9 cellular contexts compared by ENCODE assay signal in the genomic region with DNA sequence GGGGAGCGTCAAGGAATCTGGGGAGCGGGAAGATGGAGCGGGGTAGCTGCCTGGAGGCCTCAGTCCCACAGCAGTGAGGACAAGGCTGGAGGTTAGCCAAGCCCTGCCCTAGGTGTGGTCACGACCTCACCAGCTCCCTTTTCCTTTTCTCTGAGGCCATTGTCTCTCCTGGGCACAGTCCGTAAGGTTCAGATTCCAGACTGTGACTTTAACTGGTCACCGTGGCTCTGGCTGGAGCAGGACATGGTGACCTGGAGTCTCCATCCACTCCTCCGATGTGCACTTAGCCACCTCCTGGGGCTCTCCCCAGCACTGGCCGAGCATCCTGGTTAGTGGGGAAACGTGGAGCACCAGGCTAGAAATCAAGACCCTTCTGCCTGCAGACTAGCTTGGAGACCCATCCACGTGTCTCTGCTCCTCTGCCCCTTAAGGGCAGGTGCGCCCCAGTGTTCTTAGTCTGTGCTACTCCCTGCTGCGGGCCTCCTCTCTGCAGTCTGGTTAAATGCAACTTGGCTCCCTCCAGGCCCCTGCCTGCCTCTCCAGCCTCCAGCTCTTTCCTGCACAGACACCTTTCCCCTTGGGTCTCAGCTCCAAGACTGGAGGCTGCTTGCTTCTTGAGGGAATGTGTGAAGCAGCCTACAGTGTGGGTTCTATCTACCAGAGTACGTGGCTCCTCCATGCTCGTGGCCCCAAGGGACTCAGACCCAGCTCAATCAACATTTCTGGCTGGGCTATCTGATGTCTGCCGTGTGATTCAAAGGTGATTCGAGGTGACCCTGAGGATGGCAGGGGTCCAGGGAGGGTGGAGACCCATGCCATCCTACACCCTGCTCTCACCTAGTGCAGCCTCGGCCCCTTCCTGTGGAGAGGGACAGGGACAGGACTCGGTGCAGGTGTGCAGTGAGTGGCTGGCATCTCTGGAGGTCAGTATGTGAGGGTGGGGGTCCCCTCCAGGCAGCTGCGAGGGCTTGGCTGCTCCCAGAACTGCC. TPM values are rescaled to one million over a fixed set of nuclear protein-coding genes. Genes with fewer than 3 reads are reported as not detected.
A peak's percentile ranks its signal among the peaks of the same experiment; 100 is the strongest.
DNase-seq lines count a peak whose midpoint lies in the region; ATAC-seq and TF ChIP-seq lines count a peak whose summit lies in the region.
"Had no signal": no experiment of that assay in that cellular context is flagged by ENCODE, and none has a peak within 500 bp of the region (broad histone marks: within the 10 kb centered on the region; RNA-seq: fewer than 3 reads in every experiment).

No MANE protein-coding gene starts in this region.

- H3K79me1 ChIP-seq in neuronal stem cell (ENCODE audit: low read depth, low read length): peaks cover 31% of the 10 kb centered on the region

- H2AFZ ChIP-seq in neuronal stem cell (ENCODE audit: low read length): no peak overlapping the region

- H3K4me1 ChIP-seq in DOHH2 (ENCODE audit: control insufficient read depth, low read length) (peaks cover 55% of the 10 kb centered on the region), neuronal stem cell (ENCODE audit: control insufficient read depth in 2 of 2, insufficient read depth in 1 of 2, low read depth in 1 of 2, low read length in 2 of 2) (peaks cover 26 to 40% of the 10 kb centered on the region in 2 donors)

- H3F3A ChIP-seq in DOHH2 (ENCODE audit: control insufficient read depth, insufficient read depth): peaks cover 8% of the 10 kb centered on the region

- H3K4me3 ChIP-seq in DOHH2 (ENCODE audit: low read length) (peak overlapping the region; percentile 84), MG63 (peak overlapping the region; percentile 97), neuronal stem cell (ENCODE audit: low read length in 2 of 2) (peak overlapping the region in 1 of 2 donors; percentile 92)

- DNase-seq in MG63 (no peak), neuronal stem cell (ENCODE audit: low spot score) (no peak), HT-29 (ENCODE audit: low spot score) (no peak), NCI-H1930 (lab: John Stamatoyannopoulos, UW) (no peak), Right ventricle myocardium superior (no peak)

- H3K23ac ChIP-seq in neuronal stem cell (ENCODE audit: low read depth, low read length, poor library complexity): peak overlapping the region; percentile 95

- peak overlapping the region; percentile 14 for H3K4me3 Mint-ChIP-seq in dendritic cell treated with granulocyte-macrophage colony-stimulating factor and Interleukin-4, amounts not matched to agents 40 ng/mL and 50 ng/mL, for 4 days

- no peak overlapping the region for H4K91ac ChIP-seq in neuronal stem cell (ENCODE audit: low read depth, low read length, poor library complexity)

- intact Hi-C loops in dendritic cell treated with granulocyte-macrophage colony-stimulating factor and Interleukin-4, amounts not matched to agents 40 ng/mL and 50 ng/mL, for 4 days (cut with micrococcal nuclease): no loop called here
- intact Hi-C loops in Right ventricle myocardium superior (cut with DNase I): no loop called here

- H3K9me3 ChIP-seq in DOHH2 (ENCODE audit: control insufficient read depth, insufficient read depth, low read length): no peaks in the 10 kb centered on the region
- no peaks in the 10 kb centered on the region for H3K9me3 ChIP-seq in MG63
- no peaks in the 10 kb centered on the region for H3K9me3 ChIP-seq in neuronal stem cell (replicated peaks in 1 of 2; ENCODE audit: control insufficient read depth in 2 of 2, insufficient read depth in 1 of 2, low read depth in 1 of 2, low read length in 2 of 2)

- no peak overlapping the region for H4K8ac ChIP-seq in neuronal stem cell (ENCODE audit: low read depth, low read length)

- no peak overlapping the region for H3K18ac ChIP-seq in neuronal stem cell (ENCODE audit: low read length)

- peaks cover 25% of the 10 kb centered on the region for H3K27me3 Mint-ChIP-seq in dendritic cell treated with granulocyte-macrophage colony-stimulating factor and Interleukin-4, amounts not matched to agents 40 ng/mL and 50 ng/mL, for 4 days

- H2BK120ac ChIP-seq in neuronal stem cell (ENCODE audit: low read depth, low read length): no peak overlapping the region

- H3K9ac ChIP-seq in neuronal stem cell (ENCODE audit: low read depth, low read length, poor library complexity): peak overlapping the region; percentile 34

- no peaks in the 10 kb centered on the region for H3K9me2 ChIP-seq in DOHH2 (replicated peaks; ENCODE audit: control insufficient read depth, low read length)

- H3K4me2 ChIP-seq in DOHH2 (ENCODE audit: low read length) (peak overlapping the region; percentile 99), neuronal stem cell (ENCODE audit: insufficient read depth, low read length, poor library complexity, severe bottlenecking) (no peak overlapping the region)

- no peak overlapping the region for H2BK5ac ChIP-seq in neuronal stem cell (ENCODE audit: low read length)

- H3K14ac ChIP-seq in neuronal stem cell (ENCODE audit: low read length): no peak overlapping the region

- H2BK12ac ChIP-seq in neuronal stem cell (ENCODE audit: low read length): no peak overlapping the region

- H3K27ac ChIP-seq in DOHH2 (ENCODE audit: low read depth, low read length) (peak overlapping the region; percentile 63), neuronal stem cell (replicated peaks; ENCODE audit: low read length) (no peak overlapping the region)

- no peak for ATAC-seq in HG02870 (IDR thresholded peaks at IDR 0.05; ENCODE audit: unreplicated experiment)
- ATAC-seq in Right ventricle myocardium superior (ENCODE audit: poor library complexity): no peak

- H3K79me2 ChIP-seq in DOHH2 (ENCODE audit: control insufficient read depth, low read length): peaks cover 80% of the 10 kb centered on the region

- H3K4me1 Mint-ChIP-seq in dendritic cell treated with granulocyte-macrophage colony-stimulating factor and Interleukin-4, amounts not matched to agents 40 ng/mL and 50 ng/mL, for 4 days (ENCODE audit: low read depth): peaks cover 81% of the 10 kb centered on the region

- H3K36me3 ChIP-seq in DOHH2 (ENCODE audit: control insufficient read depth, low read length) (peaks cover 56% of the 10 kb centered on the region), MG63 (peaks cover 28% of the 10 kb centered on the region), neuronal stem cell (replicated peaks in 1 of 2; ENCODE audit: control insufficient read depth in 2 of 2, insufficient read depth in 2 of 2, low read length in 2 of 2) (peaks cover 18 to 42% of the 10 kb centered on the region in 2 donors)

- no peak overlapping the region for H2AK5ac ChIP-seq in neuronal stem cell (ENCODE audit: low read depth, low read length)

- H3K27ac Mint-ChIP-seq in dendritic cell treated with granulocyte-macrophage colony-stimulating factor and Interleukin-4, amounts not matched to agents 40 ng/mL and 50 ng/mL, for 4 days: peak overlapping the region; percentile 93

- no peak for TF ChIP-seq CTCF in DOHH2 (IDR thresholded peaks at IDR 0.05; ENCODE audit: low read depth, low read length, poor library complexity, severe bottlenecking)

- peaks cover 37% of the 10 kb centered on the region for H3K36me3 Mint-ChIP-seq in dendritic cell treated with granulocyte-macrophage colony-stimulating factor and Interleukin-4, amounts not matched to agents 40 ng/mL and 50 ng/mL, for 4 days (ENCODE audit: low read depth)

- H3K27me3 ChIP-seq in DOHH2 (ENCODE audit: control insufficient read depth, low read length): peaks cover 17% of the 10 kb centered on the region
- H3K27me3 ChIP-seq in MG63: peaks cover 14% of the 10 kb centered on the region
- peaks cover 7 to 28% (median 24%) of the 10 kb centered on the region in 3 experiments for H3K27me3 ChIP-seq in neuronal stem cell (ENCODE audit: control insufficient read depth in 3 of 3, insufficient read depth in 3 of 3, low read depth in 1 of 3, low read length in 3 of 3)

- no CpG with 5 or more reads among the region's 19 CpGs for WGBS in neuronal stem cell (ENCODE audit: extremely low coverage in 2 of 2, insufficient read length in 2 of 2, insufficient replicate concordance in 1 of 2), 2 donors

- H2BK15ac ChIP-seq in neuronal stem cell (ENCODE audit: low read length): no peak overlapping the region

- no peak overlapping the region for H3K4ac ChIP-seq in neuronal stem cell (ENCODE audit: low read length)

- H4K20me1 ChIP-seq in DOHH2 (ENCODE audit: control insufficient read depth, insufficient read depth, low read depth, low read length): peaks cover 10% of the 10 kb centered on the region; the same call in 1 of the 2 replicates

- H3K9me3 Mint-ChIP-seq in dendritic cell treated with granulocyte-macrophage colony-stimulating factor and Interleukin-4, amounts not matched to agents 40 ng/mL and 50 ng/mL, for 4 days: no peaks in the 10 kb centered on the region

RNA-seq across cellular contexts. Expression of a gene that starts 5.2 kb away (rescaled TPM):
- total RNA-seq in MG63 (2014; rRNA removed; shearing (Covaris generic); ENCODE audit: low replicate concordance): 44.7 and 55.9 TPM in 2 replicates
- polyA plus RNA-seq in neuronal stem cell (2013, experiment 1 of 2): 75.2 TPM
- polyA plus RNA-seq in neuronal stem cell (2013, experiment 2 of 2): 71.9 TPM
- total RNA-seq in HT-29 (2014; rRNA removed; shearing (Covaris generic)): 462 and 466 TPM in 2 replicates
- total RNA-seq in Right ventricle myocardium superior: 26.6 TPM

RNA-seq across cellular contexts. Expression of a gene that starts 23.2 kb away (rescaled TPM):
- total RNA-seq in MG63 (2014; rRNA removed; shearing (Covaris generic); ENCODE audit: low replicate concordance): not detected in 2 replicates
- polyA plus RNA-seq in neuronal stem cell (2013, experiment 1 of 2): not detected
- polyA plus RNA-seq in neuronal stem cell (2013, experiment 2 of 2): not detected
- not detected in 2 replicates for total RNA-seq in HT-29 (2014; rRNA removed; shearing (Covaris generic))
- total RNA-seq in Right ventricle myocardium superior: not detected
- total RNA-seq: T-helper 1 cell treated with Interleukin-12 subunit alpha and Interleukin-12 subunit beta and Interleukin-4 antibody, amounts not matched to agents 30 ng/mL and 1 ng/mL, for 36 hours had no signal

RNA-seq across cellular contexts. Expression of a gene that starts 28.9 kb away (rescaled TPM):
- 19.0 and 19.5 TPM in 2 replicates for total RNA-seq in MG63 (2014; rRNA removed; shearing (Covaris generic); ENCODE audit: low replicate concordance)
- polyA plus RNA-seq in neuronal stem cell (2013, experiment 1 of 2): 9.2 TPM
- polyA plus RNA-seq in neuronal stem cell (2013, experiment 2 of 2): 9.2 TPM
- 18.1 and 23.4 TPM in 2 replicates for total RNA-seq in HT-29 (2014; rRNA removed; shearing (Covaris generic))
- 6.7 TPM for total RNA-seq in Right ventricle myocardium superior

RNA-seq across cellular contexts. Expression of a gene that starts 42.2 kb away (rescaled TPM):
- not detected in 2 replicates for total RNA-seq in MG63 (2014; rRNA removed; shearing (Covaris generic); ENCODE audit: low replicate concordance)
- not detected for polyA plus RNA-seq in neuronal stem cell (2013, experiment 1 of 2)
- not detected for polyA plus RNA-seq in neuronal stem cell (2013, experiment 2 of 2)
- not detected in 2 replicates for total RNA-seq in HT-29 (2014; rRNA removed; shearing (Covaris generic))
- not detected for total RNA-seq in Right ventricle myocardium superior
- total RNA-seq: T-helper 1 cell treated with Interleukin-12 subunit alpha and Interleukin-12 subunit beta and Interleukin-4 antibody, amounts not matched to agents 30 ng/mL and 1 ng/mL, for 36 hours had no signal

RNA-seq across cellular contexts. Expression of a gene that starts 51.1 kb away (rescaled TPM):
- total RNA-seq in MG63 (2014; rRNA removed; shearing (Covaris generic); ENCODE audit: low replicate concordance): 17.8 and 26.5 TPM in 2 replicates
- polyA plus RNA-seq in neuronal stem cell (2013, experiment 1 of 2): 31.2 TPM
- 31.1 TPM for polyA plus RNA-seq in neuronal stem cell (2013, experiment 2 of 2)
- 105 and 114 TPM in 2 replicates for total RNA-seq in HT-29 (2014; rRNA removed; shearing (Covaris generic))
- 29.7 TPM for total RNA-seq in Right ventricle myocardium superior
